In the genomic region with DNA sequence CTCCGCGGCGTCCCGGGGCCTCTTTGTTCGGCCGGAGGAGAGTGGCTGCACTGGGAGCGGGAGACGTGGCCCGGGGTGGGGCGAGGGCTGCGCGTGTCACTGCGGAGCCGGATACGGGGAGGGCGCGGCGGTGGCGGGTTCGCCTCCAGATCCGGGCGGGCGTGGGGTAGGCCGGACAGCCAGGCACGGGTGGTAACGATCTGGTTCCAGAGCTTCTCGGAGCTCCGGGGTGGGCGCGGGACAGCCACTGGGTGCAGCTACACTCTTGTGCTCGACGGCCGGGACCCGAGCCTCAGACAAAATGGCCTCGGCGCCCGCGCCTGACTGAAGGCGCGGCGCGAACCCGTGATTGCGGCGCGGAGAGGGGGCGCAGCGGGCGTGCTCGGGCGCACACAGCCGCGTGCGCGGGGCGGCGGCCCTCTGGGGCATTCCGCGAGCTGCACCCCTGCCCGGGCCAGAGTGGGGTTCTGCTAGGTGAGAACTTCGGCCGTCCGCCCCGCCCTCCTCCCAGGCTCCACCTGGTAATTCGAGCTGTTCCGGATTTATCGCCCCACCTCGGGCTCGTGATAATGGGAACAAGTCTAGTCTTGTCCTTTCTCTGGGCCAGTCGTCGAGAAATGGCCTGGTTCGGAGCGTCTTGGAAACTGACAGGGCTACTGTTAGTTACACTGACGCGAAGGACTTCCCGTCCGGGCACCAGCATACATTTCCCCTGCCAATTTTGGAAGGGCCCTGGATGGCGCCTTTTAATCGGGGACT, we compare ENCODE assay signal across 1 cellular context.
TF ChIP-seq lines count a peak whose summit lies in the region.

No MANE protein-coding gene starts in this region.

TF ChIP-seq in K562, 482 proteins besides CTCF, POLR2A, EP300 and RAD21 (continued from another document and continues in another):
- TF ChIP-seq ZNF449 (CRISPR knock-in tag; IDR thresholded peaks at IDR 0.05) (0 out of 2 replicates have a peak, but pooled peaks have one; percentile 14), ATF6 (CRISPR knock-in tag; IDR thresholded peaks at IDR 0.05) (peak; percentile 90; the same call in 1 of the 2 replicates), ZNF584 (CRISPR knock-in tag; IDR thresholded peaks at IDR 0.05; ENCODE audit: low read depth) (peak; percentile 65; the same call in 1 of the 2 replicates), ZNF280B (CRISPR knock-in tag; IDR thresholded peaks at IDR 0.05) (no peak), ETV1 (tag; conservative IDR thresholded peaks at IDR 0.05; ENCODE audit: low read depth) (peak; percentile 41), ZEB2 (IDR thresholded peaks at IDR 0.05) (0 out of 2 replicates have a peak, but pooled peaks have one; percentile 38), ZBTB33 (CRISPR knock-in tag; IDR thresholded peaks at IDR 0.05) (no peak), ZBED1 (IDR thresholded peaks at IDR 0.05) (peak; percentile 84), HMGN3 (IDR thresholded peaks at IDR 0.05; ENCODE audit: borderline replicate concordance, extremely low read depth, insufficient read length, low read depth, low read length) (peak; percentile 58), ZNF75A (CRISPR knock-in tag; IDR thresholded peaks at IDR 0.05) (no peak), COPS2 (conservative IDR thresholded peaks at IDR 0.05) (no peak), KAT7 (CRISPR knock-in tag; IDR thresholded peaks at IDR 0.05; ENCODE audit: borderline replicate concordance) (peak; percentile 73), TFE3 (CRISPR knock-in tag; IDR thresholded peaks at IDR 0.05) (peak; percentile 1; the same call in 1 of the 2 replicates), MTA3 (IDR thresholded peaks at IDR 0.05; ENCODE audit: borderline replicate concordance) (peak; percentile 53; the same call in 1 of the 2 replicates), SMAD2 (IDR thresholded peaks at IDR 0.05; ENCODE audit: low read depth, low read length) (no peak), ZNF780A (CRISPR knock-in tag; IDR thresholded peaks at IDR 0.05) (no peak), ATF1 (CRISPR knock-in tag; IDR thresholded peaks at IDR 0.05) (no peak), ATF1 (tag; IDR thresholded peaks at IDR 0.05) (peak; percentile 58), ILF3 (IDR thresholded peaks at IDR 0.05; ENCODE audit: borderline replicate concordance) (peak; percentile 66; the same call in 1 of the 2 replicates), XRCC5 (IDR thresholded peaks at IDR 0.05; ENCODE audit: low read depth, low read length) (no peak), ZNF384 (IDR thresholded peaks at IDR 0.05; ENCODE audit: low read depth, low read length) (no peak), NFRKB (IDR thresholded peaks at IDR 0.05; ENCODE audit: low read depth) (no peak), ZNF133 (CRISPR knock-in tag; IDR thresholded peaks at IDR 0.05) (no peak), E2F3 (CRISPR knock-in tag; IDR thresholded peaks at IDR 0.05) (peak; percentile 71; the same call in 1 of the 2 replicates), TEAD1 (CRISPR knock-in tag; IDR thresholded peaks at IDR 0.05) (peak in 1 of 2 experiments; percentile 41; a peak in 1 of 4 replicates), ZNF766 (CRISPR knock-in tag; conservative IDR thresholded peaks at IDR 0.05) (no peak), CXXC5 (CRISPR knock-in tag; IDR thresholded peaks at IDR 0.05) (peak; percentile 83), MAZ (CRISPR knock-in tag; conservative IDR thresholded peaks at IDR 0.05 in 1 of 2, IDR thresholded peaks at IDR 0.05 in 1 of 2) (0 out of 4 replicates have a peak, but pooled peaks of 1 of the 2 experiments have one; percentile 54), ZHX1 (conservative IDR thresholded peaks at IDR 0.05; ENCODE audit: low read length) (no peak), DIDO1 (tag; IDR thresholded peaks at IDR 0.05; ENCODE audit: low read depth) (no peak), HEY1 (CRISPR knock-in tag; IDR thresholded peaks at IDR 0.05; ENCODE audit: borderline replicate concordance) (no peak), JUN (IDR thresholded peaks at IDR 0.05; ENCODE audit: borderline replicate concordance, low read depth, low read length) (no peak), JUN (CRISPR knock-in tag; IDR thresholded peaks at IDR 0.05; ENCODE audit: borderline replicate concordance) (no peak; the same call in 1 of the 2 replicates), CREM (IDR thresholded peaks at IDR 0.05; ENCODE audit: low read depth) (0 out of 2 replicates have a peak, but pooled peaks have one; percentile 33), HNRNPL (IDR thresholded peaks at IDR 0.05; ENCODE audit: low read depth, low read length) (peak; percentile 81), HDAC2 (IDR thresholded peaks at IDR 0.05) (no peak), RBM15 (IDR thresholded peaks at IDR 0.05; ENCODE audit: insufficient read depth, low read length) (no peak), NFXL1 (CRISPR knock-in tag; IDR thresholded peaks at IDR 0.05) (no peak)
- TF ChIP-seq, protein P1, sequence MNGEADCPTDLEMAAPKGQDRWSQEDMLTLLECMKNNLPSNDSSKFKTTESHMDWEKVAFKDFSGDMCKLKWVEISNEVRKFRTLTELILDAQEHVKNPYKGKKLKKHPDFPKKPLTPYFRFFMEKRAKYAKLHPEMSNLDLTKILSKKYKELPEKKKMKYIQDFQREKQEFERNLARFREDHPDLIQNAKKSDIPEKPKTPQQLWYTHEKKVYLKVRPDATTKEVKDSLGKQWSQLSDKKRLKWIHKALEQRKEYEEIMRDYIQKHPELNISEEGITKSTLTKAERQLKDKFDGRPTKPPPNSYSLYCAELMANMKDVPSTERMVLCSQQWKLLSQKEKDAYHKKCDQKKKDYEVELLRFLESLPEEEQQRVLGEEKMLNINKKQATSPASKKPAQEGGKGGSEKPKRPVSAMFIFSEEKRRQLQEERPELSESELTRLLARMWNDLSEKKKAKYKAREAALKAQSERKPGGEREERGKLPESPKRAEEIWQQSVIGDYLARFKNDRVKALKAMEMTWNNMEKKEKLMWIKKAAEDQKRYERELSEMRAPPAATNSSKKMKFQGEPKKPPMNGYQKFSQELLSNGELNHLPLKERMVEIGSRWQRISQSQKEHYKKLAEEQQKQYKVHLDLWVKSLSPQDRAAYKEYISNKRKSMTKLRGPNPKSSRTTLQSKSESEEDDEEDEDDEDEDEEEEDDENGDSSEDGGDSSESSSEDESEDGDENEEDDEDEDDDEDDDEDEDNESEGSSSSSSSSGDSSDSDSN (IDR thresholded peaks at IDR 0.05; ENCODE audit: borderline replicate concordance in 1 of 2, low read depth in 2 of 2, low read length in 2 of 2) = no peak; a peak in 1 of 4 replicates
- TF ChIP-seq, protein P2, sequence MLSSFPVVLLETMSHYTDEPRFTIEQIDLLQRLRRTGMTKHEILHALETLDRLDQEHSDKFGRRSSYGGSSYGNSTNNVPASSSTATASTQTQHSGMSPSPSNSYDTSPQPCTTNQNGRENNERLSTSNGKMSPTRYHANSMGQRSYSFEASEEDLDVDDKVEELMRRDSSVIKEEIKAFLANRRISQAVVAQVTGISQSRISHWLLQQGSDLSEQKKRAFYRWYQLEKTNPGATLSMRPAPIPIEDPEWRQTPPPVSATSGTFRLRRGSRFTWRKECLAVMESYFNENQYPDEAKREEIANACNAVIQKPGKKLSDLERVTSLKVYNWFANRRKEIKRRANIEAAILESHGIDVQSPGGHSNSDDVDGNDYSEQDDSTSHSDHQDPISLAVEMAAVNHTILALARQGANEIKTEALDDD (IDR thresholded peaks at IDR 0.05) = peak; percentile 54
- TF ChIP-seq, protein P3, sequence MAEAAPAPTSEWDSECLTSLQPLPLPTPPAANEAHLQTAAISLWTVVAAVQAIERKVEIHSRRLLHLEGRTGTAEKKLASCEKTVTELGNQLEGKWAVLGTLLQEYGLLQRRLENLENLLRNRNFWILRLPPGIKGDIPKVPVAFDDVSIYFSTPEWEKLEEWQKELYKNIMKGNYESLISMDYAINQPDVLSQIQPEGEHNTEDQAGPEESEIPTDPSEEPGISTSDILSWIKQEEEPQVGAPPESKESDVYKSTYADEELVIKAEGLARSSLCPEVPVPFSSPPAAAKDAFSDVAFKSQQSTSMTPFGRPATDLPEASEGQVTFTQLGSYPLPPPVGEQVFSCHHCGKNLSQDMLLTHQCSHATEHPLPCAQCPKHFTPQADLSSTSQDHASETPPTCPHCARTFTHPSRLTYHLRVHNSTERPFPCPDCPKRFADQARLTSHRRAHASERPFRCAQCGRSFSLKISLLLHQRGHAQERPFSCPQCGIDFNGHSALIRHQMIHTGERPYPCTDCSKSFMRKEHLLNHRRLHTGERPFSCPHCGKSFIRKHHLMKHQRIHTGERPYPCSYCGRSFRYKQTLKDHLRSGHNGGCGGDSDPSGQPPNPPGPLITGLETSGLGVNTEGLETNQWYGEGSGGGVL (CRISPR knock-in tag; IDR thresholded peaks at IDR 0.05) = no peak
